8 cellular contexts compared by ENCODE assay signal in genomic region chr14:64541261-64541970, GRCh38. TPM values are rescaled to one million over a fixed set of nuclear protein-coding genes. Genes with fewer than 3 reads are reported as not detected.
DNase-seq lines count a peak whose midpoint lies in the region.

No MANE protein-coding gene starts in this region.

- H3K27ac ChIP-seq in thymus (ENCODE audit: low read depth) (no peak overlapping the region), SJCRH30 (no peak overlapping the region)

- WGBS in thymus, result 29% methylated on average over 73 of the region's 73 CpGs

- peak overlapping the region; percentile 77 for H3K4me3 ChIP-seq in adipocyte (ENCODE audit: low read length)
- H3K4me3 ChIP-seq in thymus (ENCODE audit: low read length), result peak overlapping the region; percentile 7
- no peak overlapping the region for H3K4me3 ChIP-seq in SJCRH30

- H3K36me3 ChIP-seq in adipocyte (ENCODE audit: control insufficient read depth, insufficient read depth, low read length, severe bottlenecking), result no peaks in the 10 kb centered on the region
- H3K36me3 ChIP-seq in thymus (ENCODE audit: control insufficient read depth, insufficient read depth), result no peaks in the 10 kb centered on the region
- H3K36me3 ChIP-seq in SJCRH30, result no peaks in the 10 kb centered on the region

- peaks cover 31% of the 10 kb centered on the region for H3K4me1 ChIP-seq in adipocyte (ENCODE audit: control insufficient read depth, insufficient read depth, low read length)
- peaks cover 13% of the 10 kb centered on the region for H3K4me1 ChIP-seq in thymus (ENCODE audit: control insufficient read depth, insufficient read depth, low read length)
- H3K4me1 ChIP-seq in SJCRH30, result no peaks in the 10 kb centered on the region

- DNase-seq in activated effector memory CD4-positive, alpha-beta T cell treated with anti-CD3 and anti-CD28 coated beads, Interleukin-2, amount 50 U/mL, for 16 hours, result peak; percentile 66
- no peak for DNase-seq in activated effector memory CD4-positive, alpha-beta T cell treated with Interleukin-2 at 50 U/mL for 16 hours
- DNase-seq in adipocyte (ENCODE audit: low read depth), result no peak
- peak; percentile 25 for DNase-seq in kidney tubule cell (ENCODE audit: low spot score)
- no peak for DNase-seq in SJCRH30
- DNase-seq in GM19240 (ENCODE audit: insufficient read length, low spot score), result no peak
- no peak for DNase-seq in NCI-H2081 (lab: John Stamatoyannopoulos, UW)

- H3K9ac ChIP-seq in adipocyte (ENCODE audit: low read length), result no peak overlapping the region

- peaks cover 10% of the 10 kb centered on the region for H3K9me3 ChIP-seq in adipocyte (ENCODE audit: control insufficient read depth, low read length)
- H3K9me3 ChIP-seq in thymus (ENCODE audit: control insufficient read depth), result peaks cover 15% of the 10 kb centered on the region
- H3K9me3 ChIP-seq in SJCRH30 (replicated peaks), result no peaks in the 10 kb centered on the region

- H3K27me3 ChIP-seq in adipocyte (replicated peaks; ENCODE audit: control insufficient read depth, insufficient read depth, low read length), result no peaks in the 10 kb centered on the region
- peaks cover 37% of the 10 kb centered on the region for H3K27me3 ChIP-seq in thymus (ENCODE audit: control insufficient read depth, insufficient read depth)
- no peaks in the 10 kb centered on the region for H3K27me3 ChIP-seq in SJCRH30

RNA-seq across cellular contexts. Expression of gene HSPA2, which starts 0.9 kb away (rescaled TPM):
- 7.7 TPM for polyA plus RNA-seq in thymus
- total RNA-seq in SJCRH30 (2014; rRNA removed; shearing (Covaris generic)), result 1.8 and 1.9 TPM in 2 replicates

RNA-seq across cellular contexts. Expression of gene PPP1R36, which starts 8.3 kb away (rescaled TPM):
- 0.80 TPM for polyA plus RNA-seq in thymus
- 0.24 and 0.56 TPM in 2 replicates for total RNA-seq in SJCRH30 (2014; rRNA removed; shearing (Covaris generic))

RNA-seq across cellular contexts. Expression of gene ZBTB1, which starts 36.8 kb away (rescaled TPM):
- polyA plus RNA-seq in thymus, result 42.0 TPM
- total RNA-seq in SJCRH30 (2014; rRNA removed; shearing (Covaris generic)), result 30.1 and 37.3 TPM in 2 replicates

RNA-seq across cellular contexts. Expression of gene ZBTB25, which starts 37.8 kb away (rescaled TPM):
- 15.0 TPM for polyA plus RNA-seq in thymus
- 4.8 and 7.0 TPM in 2 replicates for total RNA-seq in SJCRH30 (2014; rRNA removed; shearing (Covaris generic))

Comparison
In these comparisons a context has a peak if more than half of its experiments do, and no peak if none do; other contexts are left out.
1. DNase-seq: peak in activated effector memory CD4-positive, alpha-beta T cell treated with anti-CD3 and anti-CD28 coated beads, Interleukin-2, amount 50 U/mL, for 16 hours (single experiment) and kidney tubule cell (single experiment); none in activated effector memory CD4-positive, alpha-beta T cell treated with Interleukin-2 at 50 U/mL for 16 hours (single experiment), adipocyte (single experiment), SJCRH30 (0 of 2), GM19240 (single experiment) and NCI-H2081 (0 of 2).